ENCODE assay signal across 22 cellular contexts in genomic region chr2:132664096-132664495, GRCh38. TPM values are rescaled to one million over a fixed set of nuclear protein-coding genes. Genes with fewer than 3 reads are reported as not detected.
A peak's percentile ranks its signal among the peaks of the same experiment; 100 is the strongest.
DNase-seq lines count a peak whose midpoint lies in the region; TF ChIP-seq lines count a peak whose summit lies in the region.
"Had no signal": no experiment of that assay in that cellular context is flagged by ENCODE, and none has a peak within 500 bp of the region (broad histone marks: within the 10 kb centered on the region; RNA-seq: fewer than 3 reads in every experiment).

No MANE protein-coding gene starts in this region.

- no peak overlapping the region for H3K27ac Mint-ChIP-seq in Calu3 (ENCODE audit: unreplicated experiment)
- H3K27ac Mint-ChIP-seq: CD4-positive, alpha-beta T cell had no signal

- CTCF ChIA-PET in Calu3 (lab: Charles Lee) = no interaction called here

- no TSS peak for BruUV-seq in Calu3 (replicated peaks; lab: Mats Ljungman, UMichigan)

- no peak overlapping the region for H3K9ac ChIP-seq in adipocyte (ENCODE audit: low read length)
- H3K9ac ChIP-seq: BLaER1 had no signal

- no peaks in the 10 kb centered on the region for H3K4me1 Mint-ChIP-seq in Calu3 (ENCODE audit: low read depth, unreplicated experiment)

- H3K4me3 ChIP-seq in adipocyte (ENCODE audit: low read length) = no peak overlapping the region
- H3K4me3 ChIP-seq in brain microvascular endothelial cell (ENCODE audit: low read depth, low read length) = no peak overlapping the region
- H3K4me3 ChIP-seq: BLaER1, SJSA1 had no signal

- H3K36me3 Mint-ChIP-seq in Calu3 (ENCODE audit: insufficient read depth, unreplicated experiment) = peaks cover 11% of the 10 kb centered on the region

- H3K4me3 Mint-ChIP-seq in Calu3 (ENCODE audit: low read depth, unreplicated experiment) = no peak overlapping the region
- H3K4me3 Mint-ChIP-seq: CD4-positive, alpha-beta T cell had no signal

- H3K36me3 ChIP-seq in adipocyte (ENCODE audit: control insufficient read depth, insufficient read depth, low read length, severe bottlenecking) = no peaks in the 10 kb centered on the region
- H3K36me3 ChIP-seq in brain microvascular endothelial cell (replicated peaks) = no peaks in the 10 kb centered on the region
- H3K36me3 ChIP-seq: BLaER1 had no signal

- in situ Hi-C loops in brain microvascular endothelial cell (cut with HindIII; ENCODE audit: low pct_ligation_motif_present, low sequenced_read_pairs) = no loop called here

- DNase-seq in A172 (ENCODE audit: low spot score) (peak; percentile 25), H4 (ENCODE audit: low spot score) (peak; percentile 23), adipocyte (ENCODE audit: low read depth) (peak; percentile 25), brain microvascular endothelial cell (peak; percentile 11), hypothalamus (lab: John Stamatoyannopoulos, UW) (no peak), SW 1271 (lab: John Stamatoyannopoulos, UW) (no peak), NCI-H146 treated with DMSO at 0.1 percent for 48 hours (lab: John Stamatoyannopoulos, UW; ENCODE audit: unreplicated experiment) (no peak), Calu3 (no peak)
- DNase-seq: CD4-positive, alpha-beta T cell; COR-L47; DMS153; H7; NCI-H1105; NCI-H146; NCI-H2081; NCI-H2171 treated with DMSO at 0.1 percent for 48 hours; NCI-H446; NCI-H526 had no signal

- no peak for TF ChIP-seq CTCF in brain microvascular endothelial cell (IDR thresholded peaks at IDR 0.05; ENCODE audit: low read depth, low read length, missing control alignments)
- TF ChIP-seq CTCF in Calu3 (IDR thresholded peaks at IDR 0.05; ENCODE audit: unreplicated experiment) = no peak

- H3K9me3 Mint-ChIP-seq in Calu3 (ENCODE audit: low read depth, unreplicated experiment) = no peaks in the 10 kb centered on the region
- H3K9me3 Mint-ChIP-seq: CD4-positive, alpha-beta T cell had no signal

- H3K4me1 ChIP-seq in adipocyte (ENCODE audit: control insufficient read depth, insufficient read depth, low read length) = peaks cover 2% of the 10 kb centered on the region

- H3K27me3 Mint-ChIP-seq in Calu3 (ENCODE audit: unreplicated experiment) = no peaks in the 10 kb centered on the region

- H3K27me3 ChIP-seq in adipocyte (replicated peaks; ENCODE audit: control insufficient read depth, insufficient read depth, low read length) = peaks cover 10% of the 10 kb centered on the region
- H3K27me3 ChIP-seq in brain microvascular endothelial cell (replicated peaks) = no peaks in the 10 kb centered on the region
- H3K27me3 ChIP-seq: SJSA1 had no signal

- no peak overlapping the region for H3K27ac ChIP-seq in brain microvascular endothelial cell
- H3K27ac ChIP-seq: BLaER1, SJSA1 had no signal

- no peaks in the 10 kb centered on the region for H3K9me3 ChIP-seq in adipocyte (ENCODE audit: control insufficient read depth, low read length)
- H3K9me3 ChIP-seq: SJSA1 had no signal

- intact Hi-C loops in Calu3 (cut with micrococcal nuclease; ENCODE audit: unreplicated experiment) = no loop called here

RNA-seq across cellular contexts. Expression of gene LYPD1, which starts 5.9 kb away (rescaled TPM):
- 28.6 and 30.8 TPM in 2 replicates for total RNA-seq in A172 (2014; rRNA removed; shearing (Covaris generic))
- total RNA-seq in H4 (2014; rRNA removed; shearing (Covaris generic)) = 22.0 and 37.9 TPM in 2 replicates
- total RNA-seq in Calu3 (2022) = 15.8 and 34.3 TPM in 2 replicates
- total RNA-seq: CD4-positive, alpha-beta T cell; LHCN-M2; Right ventricle myocardium inferior had no signal

Comparison
In these comparisons a context has a peak if more than half of its experiments do, and no peak if none do; other contexts are left out.
1. DNase-seq: peak in A172 (single experiment), H4 (single experiment), adipocyte (single experiment) and brain microvascular endothelial cell (single experiment); none in hypothalamus (0 of 51), SW 1271 (0 of 2), NCI-H146 treated with DMSO at 0.1 percent for 48 hours (single experiment) and Calu3 (single experiment).